Comparison of ENCODE assay signal across 1 cellular context in genomic region chr2:63648632-63649031, GRCh38.
TF ChIP-seq lines count a peak whose summit lies in the region.

No MANE protein-coding gene starts in this region.

TF ChIP-seq in HepG2, 621 proteins besides CTCF, POLR2A, EP300 and RAD21 (continued from another document):
- TF ChIP-seq ZFYVE20 (CRISPR knock-in tag; IDR thresholded peaks at IDR 0.05; ENCODE audit: borderline replicate concordance, low read depth) = no peak
- no peak for TF ChIP-seq SOX5 (CRISPR knock-in tag; IDR thresholded peaks at IDR 0.05; ENCODE audit: borderline replicate concordance)
- TF ChIP-seq ZNF691 (CRISPR knock-in tag; IDR thresholded peaks at IDR 0.05; ENCODE audit: borderline replicate concordance, low read depth) = no peak
- no peak for TF ChIP-seq RXRB (CRISPR knock-in tag; IDR thresholded peaks at IDR 0.05; ENCODE audit: borderline replicate concordance)
- TF ChIP-seq ZNF251 (CRISPR knock-in tag; IDR thresholded peaks at IDR 0.05) = no peak
- TF ChIP-seq ZNF205 (CRISPR knock-in tag; IDR thresholded peaks at IDR 0.05) = no peak
- TF ChIP-seq ZBTB21 (CRISPR knock-in tag; IDR thresholded peaks at IDR 0.05) = no peak
- TF ChIP-seq ZNF543 (CRISPR knock-in tag; IDR thresholded peaks at IDR 0.05) = no peak
- no peak for TF ChIP-seq ONECUT2 (CRISPR knock-in tag; IDR thresholded peaks at IDR 0.05)
- TF ChIP-seq, protein P1, sequence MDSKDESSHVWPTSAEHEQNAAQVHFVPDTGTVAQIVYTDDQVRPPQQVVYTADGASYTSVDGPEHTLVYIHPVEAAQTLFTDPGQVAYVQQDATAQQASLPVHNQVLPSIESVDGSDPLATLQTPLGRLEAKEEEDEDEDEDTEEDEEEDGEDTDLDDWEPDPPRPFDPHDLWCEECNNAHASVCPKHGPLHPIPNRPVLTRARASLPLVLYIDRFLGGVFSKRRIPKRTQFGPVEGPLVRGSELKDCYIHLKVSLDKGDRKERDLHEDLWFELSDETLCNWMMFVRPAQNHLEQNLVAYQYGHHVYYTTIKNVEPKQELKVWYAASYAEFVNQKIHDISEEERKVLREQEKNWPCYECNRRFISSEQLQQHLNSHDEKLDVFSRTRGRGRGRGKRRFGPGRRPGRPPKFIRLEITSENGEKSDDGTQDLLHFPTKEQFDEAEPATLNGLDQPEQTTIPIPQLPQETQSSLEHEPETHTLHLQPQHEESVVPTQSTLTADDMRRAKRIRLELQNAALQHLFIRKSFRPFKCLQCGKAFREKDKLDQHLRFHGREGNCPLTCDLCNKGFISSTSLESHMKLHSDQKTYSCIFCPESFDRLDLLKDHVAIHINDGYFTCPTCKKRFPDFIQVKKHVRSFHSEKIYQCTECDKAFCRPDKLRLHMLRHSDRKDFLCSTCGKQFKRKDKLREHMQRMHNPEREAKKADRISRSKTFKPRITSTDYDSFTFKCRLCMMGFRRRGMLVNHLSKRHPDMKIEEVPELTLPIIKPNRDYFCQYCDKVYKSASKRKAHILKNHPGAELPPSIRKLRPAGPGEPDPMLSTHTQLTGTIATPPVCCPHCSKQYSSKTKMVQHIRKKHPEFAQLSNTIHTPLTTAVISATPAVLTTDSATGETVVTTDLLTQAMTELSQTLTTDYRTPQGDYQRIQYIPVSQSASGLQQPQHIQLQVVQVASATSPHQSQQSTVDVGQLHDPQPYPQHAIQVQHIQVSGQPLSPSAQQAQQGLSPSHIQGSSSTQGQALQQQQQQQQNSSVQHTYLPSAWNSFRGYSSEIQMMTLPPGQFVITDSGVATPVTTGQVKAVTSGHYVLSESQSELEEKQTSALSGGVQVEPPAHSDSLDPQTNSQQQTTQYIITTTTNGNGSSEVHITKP (CRISPR knock-in tag; IDR thresholded peaks at IDR 0.05; ENCODE audit: low read depth) = no peak
- TF ChIP-seq ZFP36L1 (CRISPR knock-in tag; IDR thresholded peaks at IDR 0.05) = no peak
- no peak for TF ChIP-seq TAF15 (IDR thresholded peaks at IDR 0.05; ENCODE audit: low read depth, low read length, poor library complexity, severe bottlenecking)
- no peak for TF ChIP-seq SIN3A (IDR thresholded peaks at IDR 0.05; ENCODE audit: borderline replicate concordance, low read depth, low read length)
- no peak for TF ChIP-seq DZIP1 (CRISPR knock-in tag; IDR thresholded peaks at IDR 0.05)
